Comparison of ENCODE assay signal across 18 cellular contexts in genomic region chr12:28540324-28540714, GRCh38.
DNase-seq lines count a peak whose midpoint lies in the region; FAIRE-seq and TF ChIP-seq lines count a peak whose summit lies in the region.
"Had no signal": no experiment of that assay in that cellular context is flagged by ENCODE, and none has a peak within 500 bp of the region (broad histone marks: within the 10 kb centered on the region; RNA-seq: fewer than 3 reads in every experiment).

No MANE protein-coding gene starts in this region.

- TF ChIP-seq EP300 in ovary (IDR thresholded peaks at IDR 0.05): no peak

- no peak for TF ChIP-seq POLR2A in ovary (IDR thresholded peaks at IDR 0.05)

- peak overlapping the region; percentile 42 for H3K4me2 ChIP-seq in keratinocyte (ENCODE audit: control insufficient read depth, extremely low read depth, insufficient read depth, low read depth, low read length)

- H3K9ac ChIP-seq in keratinocyte (ENCODE audit: control insufficient read depth, extremely low read depth, insufficient read depth, low read length): no peak overlapping the region
- H3K9ac ChIP-seq: GM23248 had no signal

- H3K4me1 ChIP-seq in keratinocyte (ENCODE audit: control insufficient read depth, extremely low read depth, insufficient read depth, low read length) (peaks cover 12% of the 10 kb centered on the region), ovary (ENCODE audit: insufficient read depth) (no peaks in the 10 kb centered on the region)

- no peaks in the 10 kb centered on the region for H3K36me3 ChIP-seq in keratinocyte (ENCODE audit: control insufficient read depth in 2 of 2, extremely low read depth in 1 of 2, insufficient read depth in 2 of 2, low read length in 2 of 2)
- no peaks in the 10 kb centered on the region for H3K36me3 ChIP-seq in ovary
- no peaks in the 10 kb centered on the region for H3K36me3 ChIP-seq in brain microvascular endothelial cell (replicated peaks)
- H3K36me3 ChIP-seq: SJCRH30 had no signal

- H4K20me1 ChIP-seq in keratinocyte (ENCODE audit: control insufficient read depth, extremely low read depth, insufficient read depth, low read length): no peaks in the 10 kb centered on the region

- in situ Hi-C loops in brain microvascular endothelial cell (cut with HindIII; ENCODE audit: low pct_ligation_motif_present, low sequenced_read_pairs): no loop called here

- H3K27ac ChIP-seq in keratinocyte (ENCODE audit: control insufficient read depth, insufficient read depth, low read length) (no peak overlapping the region), ovary (no peak overlapping the region), brain microvascular endothelial cell (no peak overlapping the region)
- H3K27ac ChIP-seq: C4-2B, GM23248, SJCRH30 had no signal

- DNase-seq in DMS79 treated with DMSO at 0.1 percent for 48 hours (lab: John Stamatoyannopoulos, UW): peak; percentile 81
- DNase-seq in Jurkat, Clone E6-1 (ENCODE audit: low read depth, low spot score): peak; percentile 74
- DNase-seq in astrocyte of the hippocampus (ENCODE audit: low read depth, low spot score): peak; percentile 5
- DNase-seq in keratinocyte (ENCODE audit: low read depth, low spot score): no peak
- no peak for DNase-seq in kidney glomerular epithelial cell (lab: John Stamatoyannopoulos, UW)
- no peak for DNase-seq in ovary
- no peak for DNase-seq in brain microvascular endothelial cell
- DNase-seq: AML-193, DMS153, KG1, NCI-H1436, NCI-H2029, NCI-H748 treated with DMSO at 0.1 percent for 48 hours, SJCRH30 had no signal

- no peaks in the 10 kb centered on the region for H3K79me2 ChIP-seq in keratinocyte (ENCODE audit: control insufficient read depth, insufficient read depth, low read length)

- no peaks in the 10 kb centered on the region for H3K9me1 ChIP-seq in keratinocyte (ENCODE audit: control insufficient read depth, extremely low read depth, insufficient read depth, low read length)

- WGBS in ovary, 3 donors: 77 to 84% (median 78%) methylated on average over 2 of the region's 2 CpGs

- no peak for TF ChIP-seq CTCF in keratinocyte (optimal IDR thresholded peaks at IDR 0.05 in 1 of 3, IDR thresholded peaks at IDR 0.05 in 1 of 3, conservative IDR thresholded peaks at IDR 0.05 in 1 of 3; ENCODE audit: extremely low read depth in 1 of 3, insufficient read depth in 2 of 3, low read length in 3 of 3)
- no peak for TF ChIP-seq CTCF in ovary (IDR thresholded peaks at IDR 0.05)
- TF ChIP-seq CTCF in brain microvascular endothelial cell (IDR thresholded peaks at IDR 0.05; ENCODE audit: low read depth, low read length, missing control alignments): no peak

- dilution Hi-C loops in keratinocyte (cut with MboI; ENCODE audit: extremely low pct_ligation_motif_present, low sequenced_read_pairs): no loop called here

- no peak overlapping the region for H2AFZ ChIP-seq in keratinocyte (ENCODE audit: control insufficient read depth, low read length)
- H2AFZ ChIP-seq: GM23248 had no signal

- FAIRE-seq in keratinocyte (lab: Jason Lieb, UNC): no peak
- FAIRE-seq: GM12892, GM18507 had no signal

- H3K9me3 ChIP-seq in keratinocyte (ENCODE audit: control insufficient read depth, low read depth, low read length) (no peaks in the 10 kb centered on the region), ovary (no peaks in the 10 kb centered on the region)

- intact Hi-C loops in ovary (cut with DNase I): no loop called here

- H3K27me3 ChIP-seq in keratinocyte (ENCODE audit: control insufficient read depth, extremely low read depth, insufficient read depth, low read length) (no peaks in the 10 kb centered on the region), ovary (no peaks in the 10 kb centered on the region), brain microvascular endothelial cell (replicated peaks) (no peaks in the 10 kb centered on the region)
- H3K27me3 ChIP-seq: SJCRH30 had no signal

- no peak overlapping the region for H3K4me3 ChIP-seq in Jurkat, Clone E6-1 (ENCODE audit: low read length)
- H3K4me3 ChIP-seq in keratinocyte (ENCODE audit: control insufficient read depth in 2 of 3, extremely low read depth in 1 of 3, insufficient read depth in 2 of 3, low read depth in 1 of 3, low read length in 3 of 3) (no peak overlapping the region), ovary (no peak overlapping the region), brain microvascular endothelial cell (ENCODE audit: low read depth, low read length) (no peak overlapping the region)
- H3K4me3 ChIP-seq: GM23248, SJCRH30 had no signal

Comparison
In these comparisons a context has a peak if more than half of its experiments do, and no peak if none do; other contexts are left out.
1. DNase-seq: peak in DMS79 treated with DMSO at 0.1 percent for 48 hours (single experiment), Jurkat, Clone E6-1 (single experiment) and astrocyte of the hippocampus (single experiment); none in keratinocyte (single experiment), kidney glomerular epithelial cell (single experiment), ovary (0 of 5) and brain microvascular endothelial cell (single experiment).